ENCODE assay signal across 8 cellular contexts in the genomic region with DNA sequence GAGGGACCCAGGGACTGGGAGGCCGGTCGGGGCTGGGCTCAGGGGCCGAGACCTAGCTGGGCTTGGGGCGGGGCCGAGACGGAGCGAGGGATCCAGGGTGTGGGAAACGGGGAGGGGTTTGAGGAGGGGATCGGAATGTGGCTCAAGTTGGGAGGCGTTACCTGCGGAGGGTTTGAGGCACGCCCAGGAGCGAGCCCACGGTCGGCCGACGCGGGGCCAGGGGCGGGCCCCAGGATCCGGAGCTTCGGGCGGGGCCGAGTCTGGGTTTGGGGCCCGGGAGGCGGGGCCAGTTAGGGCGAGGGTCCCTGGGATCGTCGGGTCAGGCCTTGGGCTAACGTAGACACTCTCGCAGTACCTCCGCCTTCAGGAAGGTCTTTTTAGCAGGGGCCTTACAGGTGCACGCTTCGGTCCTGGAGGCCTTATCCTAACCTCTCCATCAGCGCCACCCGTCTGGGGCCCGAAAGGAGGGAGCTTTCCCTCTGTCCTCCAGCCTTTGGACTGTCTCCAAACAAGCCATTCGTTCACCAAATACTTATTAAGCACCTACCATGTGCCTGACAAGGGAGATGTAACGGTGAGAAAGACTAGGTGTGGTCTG.
DNase-seq lines count a peak whose midpoint lies in the region; ATAC-seq and TF ChIP-seq lines count a peak whose summit lies in the region.
"Not testable (repeated sequence)": the region's sequence is repeated elsewhere in the genome, so short reads cannot be mapped to it uniquely, and the experiment has no call there.

No MANE protein-coding gene starts in this region.

- H3K9me3 Mint-ChIP-seq in activated T-helper 1 cell treated with anti-CD3 and anti-CD28 coated beads, Interleukin-12 subunit alpha, Interleukin-12 subunit beta, Interleukin-2, Interleukin-4 antibody, amounts not matched to agents 30 ng/mL and 10 ng/mL and 1 ng/mL, durations not matched to agents 14 hours and 24 hours and 36 hours: not testable (repeated sequence)

- DNase-seq in AG04449 (ENCODE audit: low read depth, low spot score); activated T-helper 1 cell treated with anti-CD3 and anti-CD28 coated beads, Interleukin-12 subunit alpha, Interleukin-12 subunit beta, Interleukin-2, Interleukin-4 antibody, amounts not matched to agents 30 ng/mL and 10 ng/mL and 1 ng/mL, durations not matched to agents 14 hours and 24 hours and 36 hours (ENCODE audit: low spot score); left lung: not testable (repeated sequence)
- DNase-seq in GM13977 (ENCODE audit: low spot score): peak; percentile 64
- DNase-seq in retinal pigment epithelial cell (ENCODE audit: low read depth): peak; percentile 2

- CTCF ChIA-PET in AG04449 (lab: Yijun Ruan, JAX): not testable (repeated sequence)

- not testable (repeated sequence) for H3K27me3 Mint-ChIP-seq in activated T-helper 1 cell treated with anti-CD3 and anti-CD28 coated beads, Interleukin-12 subunit alpha, Interleukin-12 subunit beta, Interleukin-2, Interleukin-4 antibody, amounts not matched to agents 30 ng/mL and 10 ng/mL and 1 ng/mL, durations not matched to agents 14 hours and 24 hours and 36 hours (ENCODE audit: insufficient read depth)

- H3K4me3 Mint-ChIP-seq in activated T-helper 1 cell treated with anti-CD3 and anti-CD28 coated beads, Interleukin-12 subunit alpha, Interleukin-12 subunit beta, Interleukin-2, Interleukin-4 antibody, amounts not matched to agents 30 ng/mL and 10 ng/mL and 1 ng/mL, durations not matched to agents 14 hours and 24 hours and 36 hours: peak overlapping the region; percentile 99

- H3K4me2 ChIP-seq in KMS-11 (peak overlapping the region; percentile 78), OCI-LY3 (ENCODE audit: low read length) (peak overlapping the region; percentile 41)

- H3K4me1 Mint-ChIP-seq in activated T-helper 1 cell treated with anti-CD3 and anti-CD28 coated beads, Interleukin-12 subunit alpha, Interleukin-12 subunit beta, Interleukin-2, Interleukin-4 antibody, amounts not matched to agents 30 ng/mL and 10 ng/mL and 1 ng/mL, durations not matched to agents 14 hours and 24 hours and 36 hours (ENCODE audit: low read depth): peaks cover 13% of the 10 kb centered on the region

- not testable (repeated sequence) for H3K36me3 ChIP-seq in KMS-11 (ENCODE audit: insufficient read depth); OCI-LY3 (replicated peaks; ENCODE audit: low read depth, low read length); endocrine pancreas (ENCODE audit: control insufficient read depth, insufficient read depth, low read length); left lung

- H3K27me3 ChIP-seq in KMS-11 (ENCODE audit: insufficient read depth, low read depth); OCI-LY3 (ENCODE audit: low read depth, low read length); endocrine pancreas (ENCODE audit: control insufficient read depth, insufficient read depth, low read length); left lung: not testable (repeated sequence)

- intact Hi-C loops in activated T-helper 1 cell treated with anti-CD3 and anti-CD28 coated beads, Interleukin-12 subunit alpha, Interleukin-12 subunit beta, Interleukin-2, Interleukin-4 antibody, amounts not matched to agents 30 ng/mL and 10 ng/mL and 1 ng/mL, durations not matched to agents 14 hours and 24 hours and 36 hours (cut with micrococcal nuclease): loop anchor here (2.0 to 10.0 kb wide), 3 partner anchors 73 to 349 kb away; partner anchors contain the start of gene ZNF717
- intact Hi-C loops in left lung (cut with DNase I): not testable (repeated sequence)

- H3K27ac ChIP-seq in KMS-11; OCI-LY3 (ENCODE audit: low read length): not testable (repeated sequence)
- H3K27ac ChIP-seq in left lung: peak overlapping the region; percentile 79 to 89

- H3K9me3 ChIP-seq in OCI-LY3 (ENCODE audit: insufficient read depth, low read length); endocrine pancreas (ENCODE audit: control insufficient read depth, low read length); left lung: not testable (repeated sequence)

- not testable (repeated sequence) for H3K79me2 ChIP-seq in KMS-11 (ENCODE audit: insufficient read depth, low read depth); OCI-LY3 (ENCODE audit: low read length)

- not testable (repeated sequence) for H3K4me1 ChIP-seq in KMS-11 (ENCODE audit: low read depth, poor library complexity, severe bottlenecking); OCI-LY3 (ENCODE audit: low read length); endocrine pancreas (ENCODE audit: control insufficient read depth, insufficient read depth, low read length)
- peaks cover 4 to 18% of the 10 kb centered on the region in 2 donors for H3K4me1 ChIP-seq in left lung

- POLR2A ChIA-PET in AG04449 (lab: Yijun Ruan, JAX): not testable (repeated sequence)

- peak overlapping the region; percentile 52 for H3K27ac Mint-ChIP-seq in activated T-helper 1 cell treated with anti-CD3 and anti-CD28 coated beads, Interleukin-12 subunit alpha, Interleukin-12 subunit beta, Interleukin-2, Interleukin-4 antibody, amounts not matched to agents 30 ng/mL and 10 ng/mL and 1 ng/mL, durations not matched to agents 14 hours and 24 hours and 36 hours

- peak overlapping the region; percentile 67 for H2AFZ ChIP-seq in KMS-11 (ENCODE audit: low read depth)
- H2AFZ ChIP-seq in OCI-LY3 (ENCODE audit: low read depth, low read length): not testable (repeated sequence)

- ATAC-seq in left lung: not testable (repeated sequence)

- H3K9ac ChIP-seq in KMS-11 (peak overlapping the region; percentile 35; the same call in 1 of the 2 replicates), OCI-LY3 (ENCODE audit: low read length) (peak overlapping the region; percentile 30; the same call in 1 of the 2 replicates), endocrine pancreas (ENCODE audit: control insufficient read depth, insufficient read depth, low read length) (peak overlapping the region; percentile 51)

- in situ Hi-C loops in GM13977 (cut with MboI; ENCODE audit: low pct_unique_long_range_greater_than_20kb, low sequenced_read_pairs, unreplicated experiment): not testable (repeated sequence)

- H4K20me1 ChIP-seq in KMS-11 (ENCODE audit: insufficient read depth); OCI-LY3 (ENCODE audit: insufficient read depth, low read length): not testable (repeated sequence)

- TF ChIP-seq CTCF in AG04449 (IDR thresholded peaks at IDR 0.05; ENCODE audit: insufficient read depth, low read length, missing control alignments); GM13977 (IDR thresholded peaks at IDR 0.05; ENCODE audit: extremely low read depth, insufficient read depth, missing control alignments); KMS-11 (conservative IDR thresholded peaks at IDR 0.05; ENCODE audit: low read depth, low read length); OCI-LY3 (IDR thresholded peaks at IDR 0.05; ENCODE audit: low read depth, low read length); left lung (IDR thresholded peaks at IDR 0.05); retinal pigment epithelial cell (conservative IDR thresholded peaks at IDR 0.05; ENCODE audit: low read depth, low read length): not testable (repeated sequence)

- H3K36me3 Mint-ChIP-seq in activated T-helper 1 cell treated with anti-CD3 and anti-CD28 coated beads, Interleukin-12 subunit alpha, Interleukin-12 subunit beta, Interleukin-2, Interleukin-4 antibody, amounts not matched to agents 30 ng/mL and 10 ng/mL and 1 ng/mL, durations not matched to agents 14 hours and 24 hours and 36 hours (ENCODE audit: low read depth): not testable (repeated sequence)

- H3K4me3 ChIP-seq in AG04449 (ENCODE audit: low read depth, low read length) (peak overlapping the region; percentile 62), OCI-LY3 (ENCODE audit: low read length) (peak overlapping the region; percentile 69), endocrine pancreas (ENCODE audit: control insufficient read depth, insufficient read depth, low read length) (peak overlapping the region; percentile 70), left lung (peak overlapping the region; percentile 45 to 79), retinal pigment epithelial cell (ENCODE audit: low read length) (peak overlapping the region; percentile 45)
- not testable (repeated sequence) for H3K4me3 ChIP-seq in KMS-11 (IDR thresholded peaks at IDR 0.05; ENCODE audit: insufficient read depth, low read depth, low read length)
